1 cellular context compared by ENCODE assay signal in genomic region chr1:202591523-202591922, GRCh38.
TF ChIP-seq lines count a peak whose summit lies in the region.

No MANE protein-coding gene starts in this region.

TF ChIP-seq in GM23338, 12 proteins besides CTCF, POLR2A, EP300 and RAD21:
- no peak for TF ChIP-seq ZNF331 (CRISPR knock-in tag; IDR thresholded peaks at IDR 0.05; ENCODE audit: low read depth)
- TF ChIP-seq ZNF114 (CRISPR knock-in tag; IDR thresholded peaks at IDR 0.05), result no peak
- no peak for TF ChIP-seq ETS1 (IDR thresholded peaks at IDR 0.05)
- no peak for TF ChIP-seq STAT1 (IDR thresholded peaks at IDR 0.05; ENCODE audit: unreplicated experiment)
- no peak for TF ChIP-seq POLR2AphosphoS5 (IDR thresholded peaks at IDR 0.05; ENCODE audit: low read depth)
- TF ChIP-seq REST (IDR thresholded peaks at IDR 0.05; ENCODE audit: unreplicated experiment), result no peak
- TF ChIP-seq NANOG (IDR thresholded peaks at IDR 0.05; ENCODE audit: borderline replicate concordance), result no peak
- no peak for TF ChIP-seq CREB1 (CRISPR knock-in tag; IDR thresholded peaks at IDR 0.05; ENCODE audit: low read depth)
